In the genomic region with DNA sequence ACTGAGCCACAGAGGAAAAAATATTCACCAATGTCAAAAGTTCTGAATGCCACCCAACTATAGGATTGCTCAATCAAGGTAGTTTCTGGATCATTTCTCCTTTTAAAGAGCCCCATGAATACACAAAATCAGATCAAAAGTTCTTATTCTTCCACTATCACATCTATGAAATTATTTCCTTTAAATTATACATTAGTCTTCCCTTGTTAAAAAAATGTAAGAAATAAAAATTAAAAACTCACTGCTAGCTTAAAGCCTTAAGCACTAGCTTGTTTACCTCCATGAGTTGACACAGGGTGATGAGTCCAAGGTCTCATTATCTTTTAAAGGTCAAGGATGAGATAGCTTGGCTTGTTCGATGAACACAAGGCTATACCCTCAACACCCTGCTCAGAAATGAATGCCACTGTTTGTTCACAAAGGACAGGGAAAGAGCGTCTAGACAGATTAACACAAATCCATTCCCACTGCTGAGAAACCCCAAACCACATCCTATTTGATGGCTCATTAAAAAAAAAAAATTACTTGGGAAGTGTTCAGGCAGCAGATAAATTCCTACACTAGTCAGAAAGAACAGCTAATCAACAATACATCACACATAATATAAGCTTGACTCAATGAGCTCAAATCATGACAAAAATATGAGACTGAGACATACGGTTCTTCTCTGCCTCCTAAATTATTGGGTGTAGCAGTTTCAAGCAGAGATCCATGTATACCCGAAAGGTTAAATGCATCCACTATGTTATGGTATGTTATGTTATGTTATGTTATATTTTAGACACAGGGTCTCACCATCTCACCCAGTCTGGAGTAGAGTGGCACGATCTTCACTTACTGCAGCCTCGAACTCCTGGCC, we compare ENCODE assay signal across 12 cellular contexts.
DNase-seq lines count a peak whose midpoint lies in the region; ATAC-seq and TF ChIP-seq lines count a peak whose summit lies in the region.
"Had no signal": no experiment of that assay in that cellular context is flagged by ENCODE, and none has a peak within 500 bp of the region (broad histone marks: within the 10 kb centered on the region; RNA-seq: fewer than 3 reads in every experiment).

No MANE protein-coding gene starts in this region.

- intact Hi-C loops in psoas muscle (cut with DNase I): no loop called here
- intact Hi-C loops in stomach (cut with DNase I; ENCODE audit: low total_unique reads): no loop called here

- DNase-seq in EL (peak; percentile 83), RWPE1 (ENCODE audit: low spot score) (peak; percentile 22), erythroblast (lab: John Stamatoyannopoulos, UW) (peak; percentile 6 to 29), psoas muscle (no peak), caudate nucleus (lab: John Stamatoyannopoulos, UW) (no peak), stomach (no peak)
- DNase-seq in activated CD8-positive, alpha-beta memory T cell treated with anti-CD3 and anti-CD28 coated beads, Interleukin-2, amount 50 U/mL, for 48 hours: no peak
- DNase-seq: lower lobe of right lung, NCI-H524 treated with DMSO at 0.1 percent for 48 hours, T-helper 2 cell had no signal

- CTCF ChIA-PET in RWPE1 (lab: Yijun Ruan, JAX): interaction anchor here (0.6 to 1.0 kb wide), 2 partner anchors 210 to 1724 kb away, joined by 3 to 4 read pairs; no protein-coding TSS in a partner anchor

- H3K9me3 ChIP-seq in psoas muscle (no peaks in the 10 kb centered on the region), stomach (no peaks in the 10 kb centered on the region)
- H3K9me3 ChIP-seq: esophagus muscularis mucosa, lower lobe of right lung had no signal

- TF ChIP-seq CTCF in RWPE1 (conservative IDR thresholded peaks at IDR 0.05; ENCODE audit: low read depth) (no peak), psoas muscle (IDR thresholded peaks at IDR 0.05) (no peak), stomach (IDR thresholded peaks at IDR 0.05) (no peak)

- TF ChIP-seq POLR2A in erythroblast (IDR thresholded peaks at IDR 0.05; ENCODE audit: low read length): no peak
- TF ChIP-seq POLR2A in stomach (IDR thresholded peaks at IDR 0.05): no peak

- WGBS in psoas muscle, 3 donors: 74 to 81% (median 76%) methylated on average over 6 of the region's 6 CpGs
- WGBS in stomach, 5 donors: 83 to 89% (median 84%) methylated on average over 6 of the region's 6 CpGs

- H3K4me1 ChIP-seq in psoas muscle (peaks cover 30% of the 10 kb centered on the region), stomach (peaks cover 0 to 31% (median 6%) of the 10 kb centered on the region in 4 donors)

- H3K4me3 ChIP-seq in psoas muscle (no peak overlapping the region), stomach (no peak overlapping the region)
- H3K4me3 ChIP-seq: esophagus muscularis mucosa, lower lobe of right lung had no signal

- H3K27ac ChIP-seq in RWPE1 (peak overlapping the region; percentile 39; the same call in 1 of the 2 replicates), psoas muscle (peak overlapping the region; percentile 18), caudate nucleus (ENCODE audit: low read depth, low read length) (no peak overlapping the region), stomach (no peak overlapping the region)
- H3K27ac ChIP-seq: esophagus muscularis mucosa, lower lobe of right lung had no signal

- H3K27me3 ChIP-seq in psoas muscle (ENCODE audit: insufficient read depth in 3 of 3, low read length in 2 of 3) (no peaks in the 10 kb centered on the region), stomach (no peaks in the 10 kb centered on the region)
- H3K27me3 ChIP-seq: esophagus muscularis mucosa had no signal

- ATAC-seq in psoas muscle (no peak), GM19324 (IDR thresholded peaks at IDR 0.05; ENCODE audit: low FRiP score, unreplicated experiment) (no peak)
- ATAC-seq: lower lobe of right lung had no signal

- POLR2A ChIA-PET in RWPE1 (lab: Yijun Ruan, JAX; ENCODE audit: low non-redundant PET): no interaction called here

- no peak for TF ChIP-seq EP300 in stomach (IDR thresholded peaks at IDR 0.05)

- H3K36me3 ChIP-seq in psoas muscle (ENCODE audit: insufficient read depth in 1 of 2, low read depth in 1 of 2): no peaks in the 10 kb centered on the region
- no peaks in the 10 kb centered on the region for H3K36me3 ChIP-seq in stomach
- H3K36me3 ChIP-seq: esophagus muscularis mucosa, lower lobe of right lung had no signal

Comparison
In these comparisons a context has a peak if more than half of its experiments do, and no peak if none do; other contexts are left out.
1. DNase-seq: peak in EL (single experiment), RWPE1 (single experiment) and erythroblast (2 of 2); none in psoas muscle (0 of 2), caudate nucleus (0 of 61), activated CD8-positive, alpha-beta memory T cell treated with anti-CD3 and anti-CD28 coated beads, Interleukin-2, amount 50 U/mL, for 48 hours (single experiment) and stomach (single experiment).
2. H3K27ac ChIP-seq: peak in RWPE1 (single experiment) and psoas muscle (single experiment); none in caudate nucleus (single experiment) and stomach (0 of 5).